Comparison of ENCODE assay signal across 8 cellular contexts in genomic region chr17:8630802-8631553, GRCh38. TPM values are rescaled to one million over a fixed set of nuclear protein-coding genes. Genes with fewer than 3 reads are reported as not detected.
DNase-seq lines count a peak whose midpoint lies in the region; ATAC-seq and TF ChIP-seq lines count a peak whose summit lies in the region.

No MANE protein-coding gene starts in this region.

- intact Hi-C loops in spleen (cut with DNase I; ENCODE audit: low total_unique reads), result no loop called here

- H3K27ac ChIP-seq in spleen, result peak overlapping the region in 3 of 8 donors; percentile 13 to 48 (median 31)

- no peaks in the 10 kb centered on the region for H3K9me3 ChIP-seq in spleen

- H3K4me3 Mint-ChIP-seq in central memory CD8-positive, alpha-beta T cell, result peak overlapping the region; percentile 84

- peak in 3 of 11 experiments; percentile 20 to 45 (median 33) for TF ChIP-seq CTCF in spleen (IDR thresholded peaks at IDR 0.05 in 8 of 11, conservative IDR thresholded peaks at IDR 0.05 in 3 of 11)

- DNase-seq in A172 (ENCODE audit: low spot score) (peak; percentile 99), NCI-H2171 treated with DMSO at 0.1 percent for 48 hours (lab: John Stamatoyannopoulos, UW) (peak; percentile 99), iris pigment epithelial cell (ENCODE audit: low read depth) (peak; percentile 100), spleen (peak; percentile 96)
- peak; percentile 49 to 63 (median 50) for DNase-seq in activated CD4-positive, CD25-positive, alpha-beta regulatory T cell (lab: John Stamatoyannopoulos, UW)
- peak; percentile 50 to 52 for DNase-seq in central memory CD8-positive, alpha-beta T cell (ENCODE audit: low spot score in 2 of 2)

- peaks cover 3 to 98% (median 46%) of the 10 kb centered on the region in 7 donors for H3K27me3 ChIP-seq in spleen (replicated peaks in 1 of 7)

- H3K4me3 ChIP-seq in spleen, result peak overlapping the region; percentile 65 to 88 (median 78)

- peaks cover 67% of the 10 kb centered on the region for H3K27me3 Mint-ChIP-seq in central memory CD8-positive, alpha-beta T cell

- H3K4me1 ChIP-seq in spleen, result peaks cover 13 to 36% (median 26%) of the 10 kb centered on the region in 6 donors

- peaks cover 4% of the 10 kb centered on the region for H3K36me3 Mint-ChIP-seq in central memory CD8-positive, alpha-beta T cell (ENCODE audit: insufficient read depth)

- H3K36me3 ChIP-seq in spleen, result no peaks in the 10 kb centered on the region

- no peak for TF ChIP-seq POLR2A in spleen (IDR thresholded peaks at IDR 0.05)

- ATAC-seq in GM18861 (IDR thresholded peaks at IDR 0.05; ENCODE audit: unreplicated experiment), result peak; percentile 96
- peak; percentile 99 for ATAC-seq in HG03108 (IDR thresholded peaks at IDR 0.05; ENCODE audit: unreplicated experiment)
- ATAC-seq in central memory CD8-positive, alpha-beta T cell (replicated peaks; ENCODE audit: extremely low read depth, poor library complexity, severe bottlenecking), result peak; percentile 89

- no peaks in the 10 kb centered on the region for H3K9me3 Mint-ChIP-seq in central memory CD8-positive, alpha-beta T cell

- H3K4me1 Mint-ChIP-seq in central memory CD8-positive, alpha-beta T cell, result peaks cover 10% of the 10 kb centered on the region

- H3K27ac Mint-ChIP-seq in central memory CD8-positive, alpha-beta T cell (ENCODE audit: low read depth), result no peak overlapping the region

- WGBS in spleen, 5 donors, result 0 to 1% (median 1%) methylated on average over 10 to 85 of the region's 85 CpGs

RNA-seq across cellular contexts. Expression of gene MYH10, which starts 0.5 kb away (rescaled TPM):
- total RNA-seq in A172 (2014; rRNA removed; shearing (Covaris generic)), result 47.1 and 72.1 TPM in 2 replicates
- total RNA-seq in spleen, result 10 to 100 TPM in 1 of 7 donors, 1 to 10 TPM in 6; 3.0 to 14.4 (median 8.2) TPM
- 1 to 10 TPM; 1.0 to 2.2 (median 1.8) TPM for polyA plus RNA-seq in spleen
